Comparison of ENCODE assay signal across 23 cellular contexts in genomic region chr1:207251066-207251465, GRCh38.
"Had no signal": no experiment of that assay in that cellular context is flagged by ENCODE, and none has a peak within 500 bp of the region (broad histone marks: within the 10 kb centered on the region; RNA-seq: fewer than 3 reads in every experiment).

No MANE protein-coding gene starts in this region.

- H3K36me3 Mint-ChIP-seq: immature natural killer cell had no signal

- H3K4me3 ChIP-seq: esophagus squamous epithelium, gastroesophageal sphincter, heart left ventricle, hepatocyte, left lung, lower lobe of right lung, mucosa of descending colon had no signal

- H3K9me3 Mint-ChIP-seq: effector memory CD8-positive, alpha-beta T cell had no signal

- DNase-seq: cortex of kidney; effector CD8-positive, alpha-beta T cell; effector memory CD8-positive, alpha-beta T cell; endodermal cell; erythroblast; esophagus squamous epithelium; foreskin keratinocyte; heart left ventricle; hypothalamus; immature natural killer cell; left cardiac atrium; left lung; left ventricle myocardium superior; lower lobe of right lung; mesenchymal stem cell; mucosa of descending colon; naive B cell; naive thymus-derived CD8-positive, alpha-beta T cell had no signal

- H3K4me3 Mint-ChIP-seq: dendritic cell treated with granulocyte-macrophage colony-stimulating factor and Interleukin-4, amounts not matched to agents 40 ng/mL and 50 ng/mL, for 4 days; effector memory CD8-positive, alpha-beta T cell; endodermal cell; immature natural killer cell; mesothelial cell of epicardium; naive B cell; naive thymus-derived CD8-positive, alpha-beta T cell had no signal

- ATAC-seq: effector memory CD8-positive, alpha-beta T cell; esophagus mucosa; foreskin keratinocyte; gastroesophageal sphincter; heart left ventricle; left cardiac atrium; left lung; left ventricle myocardium superior; lower lobe of right lung; mucosa of descending colon; naive thymus-derived CD8-positive, alpha-beta T cell had no signal

- H3K27ac Mint-ChIP-seq: effector memory CD8-positive, alpha-beta T cell; endodermal cell; immature natural killer cell; mesothelial cell of epicardium had no signal

- H3K27me3 Mint-ChIP-seq: naive B cell; naive thymus-derived CD8-positive, alpha-beta T cell had no signal

- H3K4me1 Mint-ChIP-seq: immature natural killer cell had no signal
